26 cellular contexts compared by ENCODE assay signal in the genomic region with DNA sequence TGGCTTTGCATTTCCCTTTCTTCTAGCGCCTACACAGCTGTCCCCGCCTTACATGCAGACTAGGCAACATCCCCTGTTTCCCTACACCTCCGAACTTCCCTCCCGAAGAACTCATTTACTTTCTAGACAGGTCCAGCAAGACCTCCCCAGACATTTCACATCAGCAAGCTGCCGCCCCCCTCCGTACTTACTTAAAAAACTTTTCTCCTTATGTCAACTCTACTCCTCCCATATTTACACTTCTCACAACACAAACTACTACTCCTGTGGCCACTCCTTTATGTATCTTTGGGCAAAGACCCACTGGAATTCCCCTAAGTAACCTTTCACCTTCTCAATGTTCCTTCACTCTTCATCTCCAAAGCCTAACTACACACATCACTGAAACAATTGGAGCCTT.
"Had no signal": no experiment of that assay in that cellular context is flagged by ENCODE, and none has a peak within 500 bp of the region (broad histone marks: within the 10 kb centered on the region; RNA-seq: fewer than 3 reads in every experiment).

No MANE protein-coding gene starts in this region.

- H3K27ac Mint-ChIP-seq: mesothelial cell of epicardium; naive thymus-derived CD4-positive, alpha-beta T cell; natural killer cell treated with Interleukin-12 subunit alpha and Interleukin-12 subunit beta and Interleukin-15 and Interleukin-18, amount 100 ng/mL, for 72 hours; stimulated activated memory B cell treated with anti-CD40 and anti-IgM and Interleukin-4, amounts not matched to agents 10 μg/mL and 1 μg/mL and 100 μg/mL, for 72 hours; stimulated activated naive CD8-positive, alpha-beta T cell treated with anti-CD3 and anti-CD28 coated beads, Interleukin-15, amount 100 ng/mL, for 72 hours had no signal

- H3K9me3 Mint-ChIP-seq: mesothelial cell of epicardium; naive thymus-derived CD4-positive, alpha-beta T cell; natural killer cell treated with Interleukin-12 subunit alpha and Interleukin-12 subunit beta and Interleukin-15 and Interleukin-18, amount 100 ng/mL, for 72 hours; stimulated activated memory B cell treated with anti-CD40 and anti-IgM and Interleukin-4, amounts not matched to agents 10 μg/mL and 1 μg/mL and 100 μg/mL, for 72 hours; stimulated activated naive CD8-positive, alpha-beta T cell treated with anti-CD3 and anti-CD28 coated beads, Interleukin-15, amount 100 ng/mL, for 72 hours had no signal

- DNase-seq: glutamatergic neuron; heart left ventricle; islet precursor cell; lower lobe of right lung; mammary epithelial cell; mesenchymal stem cell; naive thymus-derived CD4-positive, alpha-beta T cell; pancreas; posterior cingulate gyrus; retina; right cardiac atrium; spleen; stimulated activated CD4-positive, alpha-beta T cell treated with anti-CD3 and anti-CD28 coated beads, Interleukin-4, amount 100 ng/mL, for 24 hours; stimulated activated naive CD4-positive, alpha-beta T cell treated with Interleukin-2 at 50 U/mL for 16 hours; stimulated activated naive CD8-positive, alpha-beta T cell treated with anti-CD3 and anti-CD28 coated beads, Interleukin-15, amount 100 ng/mL, for 72 hours; testis; thyroid gland; trophoblast cell; upper lobe of right lung had no signal

- H3K4me3 ChIP-seq: heart left ventricle, lower lobe of right lung, pancreas, prostate gland, skin epidermis, spleen, testis, thyroid gland, upper lobe of right lung had no signal

- H3K4me1 ChIP-seq: heart left ventricle, lower lobe of right lung, pancreas, prostate gland, spleen, testis, thyroid gland, upper lobe of right lung had no signal

- H3K4me1 Mint-ChIP-seq: mesothelial cell of epicardium; stimulated activated memory B cell treated with anti-CD40 and anti-IgM and Interleukin-4, amounts not matched to agents 10 μg/mL and 1 μg/mL and 100 μg/mL, for 72 hours; stimulated activated naive CD8-positive, alpha-beta T cell treated with anti-CD3 and anti-CD28 coated beads, Interleukin-15, amount 100 ng/mL, for 72 hours had no signal

- H3K27me3 ChIP-seq: heart left ventricle, pancreas, spleen, testis, thyroid gland, upper lobe of right lung had no signal

- H3K4me3 Mint-ChIP-seq: mesothelial cell of epicardium; naive thymus-derived CD4-positive, alpha-beta T cell; natural killer cell treated with Interleukin-12 subunit alpha and Interleukin-12 subunit beta and Interleukin-15 and Interleukin-18, amount 100 ng/mL, for 72 hours; stimulated activated memory B cell treated with anti-CD40 and anti-IgM and Interleukin-4, amounts not matched to agents 10 μg/mL and 1 μg/mL and 100 μg/mL, for 72 hours; stimulated activated naive CD8-positive, alpha-beta T cell treated with anti-CD3 and anti-CD28 coated beads, Interleukin-15, amount 100 ng/mL, for 72 hours had no signal

- H3K9me3 ChIP-seq: heart left ventricle, lower lobe of right lung, pancreas, prostate gland, spleen, testis, thyroid gland, upper lobe of right lung had no signal

- H3K27me3 Mint-ChIP-seq: stimulated activated memory B cell treated with anti-CD40 and anti-IgM and Interleukin-4, amounts not matched to agents 10 μg/mL and 1 μg/mL and 100 μg/mL, for 72 hours; stimulated activated naive CD8-positive, alpha-beta T cell treated with anti-CD3 and anti-CD28 coated beads, Interleukin-15, amount 100 ng/mL, for 72 hours had no signal

- H3K36me3 Mint-ChIP-seq: mesothelial cell of epicardium; naive thymus-derived CD4-positive, alpha-beta T cell; natural killer cell treated with Interleukin-12 subunit alpha and Interleukin-12 subunit beta and Interleukin-15 and Interleukin-18, amount 100 ng/mL, for 72 hours; stimulated activated memory B cell treated with anti-CD40 and anti-IgM and Interleukin-4, amounts not matched to agents 10 μg/mL and 1 μg/mL and 100 μg/mL, for 72 hours had no signal

- H3K27ac ChIP-seq: heart left ventricle, lower lobe of right lung, pancreas, prostate gland, skin epidermis, spleen, testis, thyroid gland, upper lobe of right lung had no signal

- ATAC-seq: heart left ventricle; left lobe of liver; naive thymus-derived CD4-positive, alpha-beta T cell; natural killer cell treated with Interleukin-12 subunit alpha and Interleukin-12 subunit beta and Interleukin-15 and Interleukin-18, amount 100 ng/mL, for 72 hours; pancreas; right cardiac atrium; sciatic nerve; stimulated activated memory B cell treated with anti-CD40 and anti-IgM and Interleukin-4, amounts not matched to agents 10 μg/mL and 1 μg/mL and 100 μg/mL, for 72 hours; stimulated activated naive CD8-positive, alpha-beta T cell treated with anti-CD3 and anti-CD28 coated beads, Interleukin-15, amount 100 ng/mL, for 72 hours; upper lobe of right lung had no signal

- H3K36me3 ChIP-seq: heart left ventricle, lower lobe of right lung, pancreas, prostate gland, spleen, thyroid gland, upper lobe of right lung had no signal
